In genomic region chr12:78229491-78230209, GRCh38 we compare ENCODE assay signal across 8 cellular contexts.
DNase-seq lines count a peak whose midpoint lies in the region; FAIRE-seq and TF ChIP-seq lines count a peak whose summit lies in the region.

No MANE protein-coding gene starts in this region.

- DNase-seq in AG08396 (ENCODE audit: low spot score): peak; percentile 11
- DNase-seq in HFF-Myc (ENCODE audit: extremely low read depth, low read depth): peak; percentile 21
- DNase-seq in activated CD4-positive, alpha-beta memory T cell treated with anti-CD3 and anti-CD28 coated beads, Interleukin-2, amount 10 ng/mL, durations not matched to agents 7 days and 5 days: peak; percentile 16
- DNase-seq in kidney: no peak
- no peak for DNase-seq in caudate nucleus (lab: John Stamatoyannopoulos, UW)
- DNase-seq in KG1 (lab: John Stamatoyannopoulos, UW): no peak

- H3K9ac ChIP-seq in kidney (ENCODE audit: low read length in 2 of 2): no peak overlapping the region

- no peaks in the 10 kb centered on the region for H3K36me3 ChIP-seq in kidney (ENCODE audit: control insufficient read depth in 1 of 2, insufficient read depth in 2 of 2, low read length in 2 of 2)

- H3K4me3 ChIP-seq in HFF-Myc (replicated peaks; ENCODE audit: low read depth, low read length) (no peak overlapping the region), kidney (ENCODE audit: low read length in 2 of 2) (no peak overlapping the region)

- no peak for FAIRE-seq in kidney (lab: Jason Lieb, UNC)

- H3K9me3 ChIP-seq in kidney (ENCODE audit: control insufficient read depth in 1 of 2, low read length in 2 of 2): no peaks in the 10 kb centered on the region

- no peaks in the 10 kb centered on the region for H3K36me3 Mint-ChIP-seq in activated CD4-positive, alpha-beta memory T cell treated with anti-CD3 and anti-CD28 coated beads, Interleukin-2, amount 10 ng/mL, durations not matched to agents 7 days and 5 days (ENCODE audit: low read depth)

- H3K4me1 ChIP-seq in kidney (ENCODE audit: control insufficient read depth in 1 of 2, insufficient read depth in 1 of 2, low read depth in 1 of 2, low read length in 2 of 2): no peaks in the 10 kb centered on the region

- H3K27ac ChIP-seq in kidney (ENCODE audit: low read depth in 2 of 2, low read length in 2 of 2): no peak overlapping the region
- H3K27ac ChIP-seq in caudate nucleus (ENCODE audit: low read depth, low read length): no peak overlapping the region

- H3K27me3 Mint-ChIP-seq in activated CD4-positive, alpha-beta memory T cell treated with anti-CD3 and anti-CD28 coated beads, Interleukin-2, amount 10 ng/mL, durations not matched to agents 7 days and 5 days: no peaks in the 10 kb centered on the region

- CTCF ChIA-PET in activated CD4-positive, alpha-beta memory T cell treated with anti-CD3 and anti-CD28 coated beads, Interleukin-2, amount 10 ng/mL, durations not matched to agents 7 days and 5 days (lab: Charles Lee): no interaction called here

- no peak overlapping the region for H3K4me3 Mint-ChIP-seq in activated CD4-positive, alpha-beta memory T cell treated with anti-CD3 and anti-CD28 coated beads, Interleukin-2, amount 10 ng/mL, durations not matched to agents 7 days and 5 days

- H3K4me1 Mint-ChIP-seq in activated CD4-positive, alpha-beta memory T cell treated with anti-CD3 and anti-CD28 coated beads, Interleukin-2, amount 10 ng/mL, durations not matched to agents 7 days and 5 days: no peaks in the 10 kb centered on the region

- intact Hi-C loops in kidney (cut with DNase I): no loop called here

- TF ChIP-seq CTCF in GM12874 (IDR thresholded peaks at IDR 0.05; ENCODE audit: insufficient read depth, low read depth, low read length) (peak; percentile 72), HFF-Myc (IDR thresholded peaks at IDR 0.05; ENCODE audit: low read depth, low read length, missing control alignments) (peak; percentile 60), LNCAP (IDR thresholded peaks at IDR 0.05) (peak; percentile 85), kidney (IDR thresholded peaks at IDR 0.05; ENCODE audit: borderline replicate concordance, extremely low read depth, insufficient read depth) (peak; percentile 55)

- POLR2A ChIA-PET in activated CD4-positive, alpha-beta memory T cell treated with anti-CD3 and anti-CD28 coated beads, Interleukin-2, amount 10 ng/mL, durations not matched to agents 7 days and 5 days (lab: Charles Lee): no interaction called here

- no peak overlapping the region for H3K27ac Mint-ChIP-seq in activated CD4-positive, alpha-beta memory T cell treated with anti-CD3 and anti-CD28 coated beads, Interleukin-2, amount 10 ng/mL, durations not matched to agents 7 days and 5 days

- H3K9me3 Mint-ChIP-seq in activated CD4-positive, alpha-beta memory T cell treated with anti-CD3 and anti-CD28 coated beads, Interleukin-2, amount 10 ng/mL, durations not matched to agents 7 days and 5 days: peaks cover 2% of the 10 kb centered on the region

Comparison
In these comparisons a context has a peak if more than half of its experiments do, and no peak if none do; other contexts are left out.
1. DNase-seq: peak in AG08396 (single experiment), HFF-Myc (single experiment) and activated CD4-positive, alpha-beta memory T cell treated with anti-CD3 and anti-CD28 coated beads, Interleukin-2, amount 10 ng/mL, durations not matched to agents 7 days and 5 days (single experiment); none in kidney (single experiment), caudate nucleus (0 of 61) and KG1 (single experiment).
2. Peak in every context shown above with its lines, with median percentiles within 50 percentile points of each other: CTCF ChIP-seq.